In the genomic region with DNA sequence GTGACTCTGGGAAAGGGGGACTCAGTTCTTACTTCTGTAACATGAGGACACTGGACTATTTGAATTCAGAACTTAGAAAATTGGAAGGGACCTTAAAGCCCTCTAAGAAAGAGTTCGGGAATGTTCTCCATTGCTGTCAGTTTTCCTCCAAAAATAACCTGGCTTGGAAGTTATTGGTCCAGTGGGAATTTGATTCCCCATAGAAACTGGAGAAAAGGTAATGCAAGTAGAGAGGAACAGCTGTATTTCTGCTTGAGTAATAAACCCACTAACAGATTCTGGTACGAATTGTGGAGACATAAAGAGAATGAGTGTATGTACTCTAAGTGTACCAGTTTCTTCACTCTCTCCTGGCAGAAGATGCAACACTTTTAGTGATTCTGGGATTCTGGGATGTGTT, we compare ENCODE assay signal across 10 cellular contexts. TPM values are rescaled to one million over a fixed set of nuclear protein-coding genes. Genes with fewer than 3 reads are reported as not detected.
DNase-seq lines count a peak whose midpoint lies in the region; ATAC-seq and TF ChIP-seq lines count a peak whose summit lies in the region.
"Had no signal": no experiment of that assay in that cellular context is flagged by ENCODE, and none has a peak within 500 bp of the region (broad histone marks: within the 10 kb centered on the region; RNA-seq: fewer than 3 reads in every experiment).

No MANE protein-coding gene starts in this region.

- H3K36me3 ChIP-seq in A673 (ENCODE audit: insufficient read depth, low read length, poor library complexity, severe bottlenecking) (peaks cover 32% of the 10 kb centered on the region), muscle layer of duodenum (ENCODE audit: control insufficient read depth in 1 of 2, insufficient read depth in 2 of 2, low read length in 2 of 2) (peaks cover 9 to 13% of the 10 kb centered on the region in 2 donors)

- intact Hi-C loops in A673 (cut with micrococcal nuclease; ENCODE audit: unreplicated experiment): no loop called here

- H3K27me3 Mint-ChIP-seq in brain: peaks cover 6% of the 10 kb centered on the region

- POLR2A ChIA-PET in A673 (lab: Charles Lee; ENCODE audit: low non-redundant PET): no interaction called here

- H3K4me1 ChIP-seq in A673 (ENCODE audit: insufficient read depth, low read length, poor library complexity, severe bottlenecking) (peaks cover 50% of the 10 kb centered on the region), muscle layer of duodenum (ENCODE audit: control insufficient read depth in 1 of 2, insufficient read depth in 2 of 2, low read length in 2 of 2) (peaks cover 30 to 43% of the 10 kb centered on the region in 2 donors)

- H3K4me3 ChIP-seq in A673 (ENCODE audit: low read depth, low read length, poor library complexity, severe bottlenecking) (peak overlapping the region; percentile 69), HL-60 (replicated peaks; ENCODE audit: insufficient read depth, low read length) (peak overlapping the region; percentile 72; the same call in 1 of the 2 replicates), muscle layer of duodenum (ENCODE audit: low read depth in 1 of 2, low read length in 2 of 2) (peak overlapping the region; percentile 73 to 86)

- H3K36me3 Mint-ChIP-seq in brain: peaks cover 63% of the 10 kb centered on the region

- H3K27me3 ChIP-seq in A673 (replicated peaks; ENCODE audit: insufficient read depth, low read depth, low read length, poor library complexity) (no peaks in the 10 kb centered on the region), HL-60 (ENCODE audit: insufficient read depth, poor library complexity, severe bottlenecking) (no peaks in the 10 kb centered on the region), muscle layer of duodenum (ENCODE audit: low read depth, low read length) (no peaks in the 10 kb centered on the region)

- H3K9me3 ChIP-seq in A673 (ENCODE audit: low read depth, low read length, poor library complexity, severe bottlenecking): no peaks in the 10 kb centered on the region
- no peaks in the 10 kb centered on the region for H3K9me3 ChIP-seq in muscle layer of duodenum (ENCODE audit: control insufficient read depth in 1 of 2, low read length in 2 of 2)

- no TSS peak for BruUV-seq in A673 (replicated peaks; lab: Mats Ljungman, UMichigan)

- H3K4me1 Mint-ChIP-seq in brain: peaks cover 68% of the 10 kb centered on the region

- DNase-seq in A673 (ENCODE audit: low spot score): no peak
- DNase-seq in HL-60 (ENCODE audit: low read depth in 1 of 2, low spot score in 1 of 2): no peak
- DNase-seq in Kasumi-1 (lab: John Stamatoyannopoulos, UW): no peak
- DNase-seq in DMS114 treated with DMSO at 0.1 percent for 48 hours (lab: John Stamatoyannopoulos, UW; ENCODE audit: unreplicated experiment): no peak
- DNase-seq: kidney glomerular epithelial cell, NCI-H526 treated with DMSO at 0.1 percent for 48 hours had no signal

- CTCF ChIA-PET in A673 (lab: Charles Lee): no interaction called here

- H3K4me3 Mint-ChIP-seq in brain: peak overlapping the region; percentile 92 to 99 (median 97)

- H3K27ac ChIP-seq in A673 (ENCODE audit: low read depth, low read length, poor library complexity, severe bottlenecking): peak overlapping the region; percentile 94
- no peak overlapping the region; the same call in 1 of the 2 replicates for H3K27ac ChIP-seq in HL-60 (replicated peaks)
- H3K27ac ChIP-seq in muscle layer of duodenum (ENCODE audit: low read length): peak overlapping the region; percentile 97

- TF ChIP-seq CTCF in A673 (conservative IDR thresholded peaks at IDR 0.05; ENCODE audit: low read depth, low read length) (no peak), HL-60 (IDR thresholded peaks at IDR 0.05; ENCODE audit: insufficient read depth, low read length) (no peak), brain (conservative IDR thresholded peaks at IDR 0.05) (no peak)

- H3K27ac Mint-ChIP-seq in brain: peak overlapping the region in 3 of 5 experiments; percentile 8 to 99 (median 16)

- peaks cover 0 to 40% (median 13%) of the 10 kb centered on the region in 5 experiments for H3K9me3 Mint-ChIP-seq in brain

- no peak for ATAC-seq in GM21515 (IDR thresholded peaks at IDR 0.05; ENCODE audit: unreplicated experiment)
- ATAC-seq in HG02623 (IDR thresholded peaks at IDR 0.05; ENCODE audit: unreplicated experiment): no peak

RNA-seq across cellular contexts. Expression of gene ZBED6, which starts 1.8 kb away (rescaled TPM):
- 28.5 and 29.6 TPM in 2 replicates for total RNA-seq in A673 (2021)
- 0.92 TPM for polyA plus RNA-seq in brain (ENCODE audit: insufficient read depth, low read depth, low replicate concordance)

RNA-seq across cellular contexts. Expression of gene ZC3H11A, which starts 1.8 kb away (rescaled TPM):
- total RNA-seq in A673 (2021): 95.3 and 103 TPM in 2 replicates
- polyA plus RNA-seq in brain (ENCODE audit: insufficient read depth, low read depth, low replicate concordance): 22.6 TPM

RNA-seq across cellular contexts. Expression of gene LAX1, which starts 32.2 kb away (rescaled TPM):
- total RNA-seq in A673 (2021): 0.26 and 0.43 TPM in 2 replicates
- not detected for polyA plus RNA-seq in brain (ENCODE audit: insufficient read depth, low read depth, low replicate concordance)
